14 cellular contexts compared by ENCODE assay signal in genomic region chr3:120636790-120637401, GRCh38. TPM values are rescaled to one million over a fixed set of nuclear protein-coding genes. Genes with fewer than 3 reads are reported as not detected.
DNase-seq lines count a peak whose midpoint lies in the region; TF ChIP-seq lines count a peak whose summit lies in the region.
"Had no signal": no experiment of that assay in that cellular context is flagged by ENCODE, and none has a peak within 500 bp of the region (broad histone marks: within the 10 kb centered on the region; RNA-seq: fewer than 3 reads in every experiment).

No MANE protein-coding gene starts in this region.

- 40% methylated on average over 2 of the region's 2 CpGs for WGBS in liver

- DNase-seq in NCI-H510A treated with DMSO at 0.1 percent for 48 hours (lab: John Stamatoyannopoulos, UW) (peak; percentile 6), NCI-H510A (lab: John Stamatoyannopoulos, UW) (no peak), NCI-H524 treated with DMSO at 0.1 percent for 48 hours (lab: John Stamatoyannopoulos, UW) (peak; percentile 73), NCI-H526 (lab: John Stamatoyannopoulos, UW) (no peak), NCI-H526 treated with DMSO at 0.1 percent for 48 hours (lab: John Stamatoyannopoulos, UW) (no peak), NCI-H2227 (lab: John Stamatoyannopoulos, UW; ENCODE audit: unreplicated experiment) (no peak)
- DNase-seq: CD8-positive, alpha-beta memory T cell; H7; NCI-H1092; NCI-H187 treated with DMSO at 0.1 percent for 48 hours; NCI-H82 had no signal

- no peak overlapping the region for H3K4me3 ChIP-seq in liver (ENCODE audit: low read depth in 1 of 3, low read length in 3 of 3)
- H3K4me3 ChIP-seq: BLaER1 treated with 17β-estradiol and CSF1 and Interleukin-3, amounts not matched to agents 10 nM and 100 nM had no signal

- no peaks in the 10 kb centered on the region for H3K27me3 ChIP-seq in liver (ENCODE audit: control insufficient read depth in 4 of 4, insufficient read depth in 4 of 4, low read length in 3 of 4)
- H3K27me3 ChIP-seq: BLaER1 treated with 17β-estradiol and CSF1 and Interleukin-3, amounts not matched to agents 10 nM and 100 nM had no signal

- H3K9ac ChIP-seq in liver (ENCODE audit: low read depth in 1 of 2, low read length in 2 of 2) = no peak overlapping the region
- H3K9ac ChIP-seq: BLaER1 treated with 17β-estradiol and CSF1 and Interleukin-3, amounts not matched to agents 10 nM and 100 nM had no signal

- TF ChIP-seq CTCF in liver (IDR thresholded peaks at IDR 0.05; ENCODE audit: low read depth, low read length, missing input control) = no peak

- peak overlapping the region in 1 of 2 donors; percentile 42 for H3K27ac ChIP-seq in liver (ENCODE audit: low read depth in 1 of 2, low read length in 2 of 2)

- H3K4me1 ChIP-seq in liver (ENCODE audit: control insufficient read depth in 4 of 4, insufficient read depth in 4 of 4, low read length in 3 of 4) = peaks cover 0 to 23% (median 5%) of the 10 kb centered on the region in 4 donors

- TF ChIP-seq RAD21 in liver (IDR thresholded peaks at IDR 0.05) = peak in 1 of 2 donors; percentile 8

- H3K9me3 ChIP-seq in liver (ENCODE audit: control insufficient read depth in 4 of 4, low read length in 3 of 4) = no peaks in the 10 kb centered on the region

- H3K36me3 ChIP-seq in liver (ENCODE audit: control insufficient read depth in 4 of 4, insufficient read depth in 3 of 4, low read depth in 1 of 4, low read length in 3 of 4) = peaks cover 4 to 72% (median 56%) of the 10 kb centered on the region in 4 donors
- H3K36me3 ChIP-seq: BLaER1 treated with 17β-estradiol and CSF1 and Interleukin-3, amounts not matched to agents 10 nM and 100 nM had no signal

TF ChIP-seq in liver, 16 proteins besides CTCF, POLR2A, EP300 and RAD21:
- TF ChIP-seq GABPA (IDR thresholded peaks at IDR 0.05 in 1 of 2, conservative IDR thresholded peaks at IDR 0.05 in 1 of 2) (peak in 1 of 2 donors; percentile 35), FOXA1 (IDR thresholded peaks at IDR 0.05) (no peak), YY1 (IDR thresholded peaks at IDR 0.05) (peak; percentile 57), JUND (IDR thresholded peaks at IDR 0.05) (peak in 1 of 2 donors; percentile 19), NR2F2 (IDR thresholded peaks at IDR 0.05) (no peak), HNF4G (IDR thresholded peaks at IDR 0.05) (peak; percentile 56), SP1 (IDR thresholded peaks at IDR 0.05) (peak; percentile 54), HNF4A (conservative IDR thresholded peaks at IDR 0.05) (peak; percentile 85 to 90), FOXA2 (IDR thresholded peaks at IDR 0.05) (no peak), EGR1 (IDR thresholded peaks at IDR 0.05; ENCODE audit: low read depth in 2 of 2) (no peak), REST (IDR thresholded peaks at IDR 0.05) (no peak), RXRA (IDR thresholded peaks at IDR 0.05) (peak; percentile 31 to 33), TAF1 (conservative IDR thresholded peaks at IDR 0.05) (no peak)
- TF ChIP-seq, protein P1, sequence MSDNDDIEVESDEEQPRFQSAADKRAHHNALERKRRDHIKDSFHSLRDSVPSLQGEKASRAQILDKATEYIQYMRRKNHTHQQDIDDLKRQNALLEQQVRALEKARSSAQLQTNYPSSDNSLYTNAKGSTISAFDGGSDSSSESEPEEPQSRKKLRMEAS (IDR thresholded peaks at IDR 0.05) = peak; percentile 18
- TF ChIP-seq, protein P2, sequence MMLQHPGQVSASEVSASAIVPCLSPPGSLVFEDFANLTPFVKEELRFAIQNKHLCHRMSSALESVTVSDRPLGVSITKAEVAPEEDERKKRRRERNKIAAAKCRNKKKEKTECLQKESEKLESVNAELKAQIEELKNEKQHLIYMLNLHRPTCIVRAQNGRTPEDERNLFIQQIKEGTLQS (IDR thresholded peaks at IDR 0.05) = no peak
- TF ChIP-seq, protein P3, sequence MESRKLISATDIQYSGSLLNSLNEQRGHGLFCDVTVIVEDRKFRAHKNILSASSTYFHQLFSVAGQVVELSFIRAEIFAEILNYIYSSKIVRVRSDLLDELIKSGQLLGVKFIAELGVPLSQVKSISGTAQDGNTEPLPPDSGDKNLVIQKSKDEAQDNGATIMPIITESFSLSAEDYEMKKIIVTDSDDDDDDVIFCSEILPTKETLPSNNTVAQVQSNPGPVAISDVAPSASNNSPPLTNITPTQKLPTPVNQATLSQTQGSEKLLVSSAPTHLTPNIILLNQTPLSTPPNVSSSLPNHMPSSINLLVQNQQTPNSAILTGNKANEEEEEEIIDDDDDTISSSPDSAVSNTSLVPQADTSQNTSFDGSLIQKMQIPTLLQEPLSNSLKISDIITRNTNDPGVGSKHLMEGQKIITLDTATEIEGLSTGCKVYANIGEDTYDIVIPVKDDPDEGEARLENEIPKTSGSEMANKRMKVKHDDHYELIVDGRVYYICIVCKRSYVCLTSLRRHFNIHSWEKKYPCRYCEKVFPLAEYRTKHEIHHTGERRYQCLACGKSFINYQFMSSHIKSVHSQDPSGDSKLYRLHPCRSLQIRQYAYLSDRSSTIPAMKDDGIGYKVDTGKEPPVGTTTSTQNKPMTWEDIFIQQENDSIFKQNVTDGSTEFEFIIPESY (IDR thresholded peaks at IDR 0.05) = no peak

RNA-seq across cellular contexts. Expression of gene NDUFB4, which starts 40.8 kb away (rescaled TPM):
- total RNA-seq in liver = 10 to 100 TPM; 28.4 to 29.8 TPM
- polyA plus RNA-seq in liver = 100 to 1,000 TPM; 124 to 269 TPM

RNA-seq across cellular contexts. Expression of gene HGD, which starts 45.1 kb away (rescaled TPM):
- 100 to 1,000 TPM in 1 of 2 donors, 10 to 100 TPM in 1; 83.5 to 326 TPM for total RNA-seq in liver
- 100 to 1,000 TPM; 243 to 250 TPM for polyA plus RNA-seq in liver
- total RNA-seq: SK-MEL-5 had no signal
- polyA plus RNA-seq: CD8-positive, alpha-beta memory T cell had no signal

Comparison
In these comparisons a context has a peak if more than half of its experiments do, and no peak if none do; other contexts are left out.
1. DNase-seq: peak in NCI-H510A treated with DMSO at 0.1 percent for 48 hours (single experiment) and NCI-H524 treated with DMSO at 0.1 percent for 48 hours (single experiment); none in NCI-H510A (single experiment), NCI-H526 (0 of 2), NCI-H526 treated with DMSO at 0.1 percent for 48 hours (single experiment) and NCI-H2227 (single experiment).